In the genomic region with DNA sequence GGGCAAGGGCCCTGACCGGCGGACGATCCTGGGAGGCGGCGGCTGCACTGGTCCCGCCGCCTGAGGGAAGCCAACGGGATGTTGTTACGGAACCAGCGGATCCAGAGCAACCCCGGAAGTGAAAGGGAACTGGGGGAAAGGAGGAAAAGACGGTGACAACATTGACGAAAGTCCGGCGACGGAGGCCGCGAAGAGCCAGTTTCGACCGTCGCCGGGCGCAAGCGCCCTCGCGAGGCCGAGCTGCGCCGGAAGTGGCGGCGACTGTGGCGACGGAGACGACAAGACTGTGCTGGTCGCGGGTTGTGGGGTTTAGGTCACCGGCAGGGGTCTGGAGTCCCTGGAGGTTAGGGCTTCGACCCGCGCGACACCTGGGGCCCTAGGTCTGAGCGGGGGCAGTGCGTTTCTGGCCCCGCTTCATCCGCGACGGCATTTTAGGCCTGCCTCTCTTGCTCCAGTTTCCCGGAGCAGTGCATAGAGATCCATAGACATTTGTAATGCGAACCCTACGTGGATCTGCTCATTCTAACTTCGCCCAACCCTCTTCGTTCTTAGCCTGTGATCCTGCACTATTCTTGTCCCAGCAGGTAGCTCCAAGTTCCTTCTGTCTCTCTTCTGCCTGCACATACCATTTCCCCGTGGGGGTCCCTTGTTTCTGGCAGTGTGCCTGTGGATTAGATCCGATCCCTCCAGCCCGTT, we compare ENCODE assay signal across 8 cellular contexts. TPM values are rescaled to one million over a fixed set of nuclear protein-coding genes. Genes with fewer than 3 reads are reported as not detected.
DNase-seq lines count a peak whose midpoint lies in the region; ATAC-seq lines count a peak whose summit lies in the region.

A gene (minus strand): TSS at position 120 of the 696 bp plus-strand sequence. CDS start 138 bp downstream, outside the sequence.

- DNase-seq in AG20443 (ENCODE audit: low spot score): peak; percentile 95
- DNase-seq in NCI-H345 (lab: John Stamatoyannopoulos, UW): peak; percentile 83
- DNase-seq in activated CD4-positive, CD25-positive, alpha-beta regulatory T cell treated with anti-CD3 and anti-CD28 coated beads, Interleukin-2, amount 50 U/mL, for 72 hours: peak; percentile 85
- peak; percentile 91 for DNase-seq in cerebellum (ENCODE audit: low spot score)
- DNase-seq in kidney glomerular epithelial cell (lab: John Stamatoyannopoulos, UW): peak; percentile 86
- DNase-seq in stimulated activated CD4-positive, alpha-beta T cell treated with anti-CD3 and anti-CD28 coated beads, Interleukin-1b, Interleukin-23, amount 100 ng/mL, for 1 hour (ENCODE audit: low read depth in 2 of 2): peak; percentile 20 to 50

- ATAC-seq in GM19023 (IDR thresholded peaks at IDR 0.05; ENCODE audit: unreplicated experiment) (peak; percentile 90), HG03280 (IDR thresholded peaks at IDR 0.05; ENCODE audit: unreplicated experiment) (peak; percentile 90)

RNA-seq across cellular contexts. Expression of the gene that starts here (rescaled TPM):
- total RNA-seq in cerebellum: 53.1 TPM

Comparison
In these comparisons a context has a peak if more than half of its experiments do, and no peak if none do; other contexts are left out.
1. Peak in every context shown above with its lines: DNase-seq and ATAC-seq.
2. DNase-seq: peak in every context shown above with its lines; median percentile 95 in AG20443; 91 in cerebellum; 86 in kidney glomerular epithelial cell; 85 in activated CD4-positive, CD25-positive, alpha-beta regulatory T cell treated with anti-CD3 and anti-CD28 coated beads, Interleukin-2, amount 50 U/mL, for 72 hours; 83 in NCI-H345; 35 in stimulated activated CD4-positive, alpha-beta T cell treated with anti-CD3 and anti-CD28 coated beads, Interleukin-1b, Interleukin-23, amount 100 ng/mL, for 1 hour.